ENCODE assay signal across 8 cellular contexts in genomic region chr5:149357370-149358293, GRCh38. TPM values are rescaled to one million over a fixed set of nuclear protein-coding genes. Genes with fewer than 3 reads are reported as not detected.
DNase-seq lines count a peak whose midpoint lies in the region; ATAC-seq and TF ChIP-seq lines count a peak whose summit lies in the region.

TSS of gene PCYOX1L (plus strand) at chr5:149358046. CDS start at chr5:149358069, 23 bp downstream.

- CTCF ChIA-PET in PC-3 (lab: Charles Lee): interaction anchor here (0.5 to 1.7 kb wide), 8 partner anchors 9 to 45 kb away, joined by 3 to 17 read pairs (median 4); no protein-coding TSS in a partner anchor

- peak within 1 kb of the TSS; percentile 86 for H3K4me3 ChIP-seq in Jurkat, Clone E6-1 (ENCODE audit: low read length)
- H3K4me3 ChIP-seq in PC-3 (ENCODE audit: low read length) (peak within 1 kb of the TSS; percentile 89), esophagus (ENCODE audit: low read depth in 1 of 2, low read length in 2 of 2) (peak within 1 kb of the TSS; percentile 66 to 68), mucosa of rectum (ENCODE audit: low read length in 2 of 2) (peak within 1 kb of the TSS; percentile 72 to 78)

- DNase-seq in DMS53 (lab: John Stamatoyannopoulos, UW) (peak; percentile 99), PC-3 (peak; percentile 100), activated T-cell treated with anti-CD3 and anti-CD28 coated beads for 48 hours (ENCODE audit: low read depth) (peak; percentile 97)
- peak; percentile 91 for DNase-seq in Jurkat, Clone E6-1 (ENCODE audit: low read depth, low spot score)
- peak; percentile 86 to 94 for DNase-seq in stimulated activated CD8-positive, alpha-beta memory T cell treated with anti-CD3 and anti-CD28 coated beads, Interleukin-4, amount 100 ng/mL, for 4 hours (ENCODE audit: low read depth in 2 of 2, low spot score in 1 of 2)

- ATAC-seq in GM21717 (IDR thresholded peaks at IDR 0.05; ENCODE audit: unreplicated experiment) (peak; percentile 99), PC-3 (peak; percentile 99)

- no peak for TF ChIP-seq CTCF in PC-3 (conservative IDR thresholded peaks at IDR 0.05; ENCODE audit: low read depth, low read length)

- intact Hi-C loops in PC-3 (cut with micrococcal nuclease): loop anchor here (1.0 kb wide), 1 partner anchor 12 kb away; the partner anchor contains the start of gene GRPEL2

- H3K36me3 ChIP-seq in PC-3 (ENCODE audit: low read depth, low read length): peaks cover 30% of the 10 kb centered on the region
- H3K36me3 ChIP-seq in esophagus (ENCODE audit: control insufficient read depth in 2 of 2, insufficient read depth in 2 of 2, low read length in 1 of 2): no peaks in the 10 kb centered on the region
- H3K36me3 ChIP-seq in mucosa of rectum (ENCODE audit: control insufficient read depth in 2 of 2, insufficient read depth in 2 of 2, low read length in 2 of 2): peaks cover 8% of the 10 kb centered on the region in 2 donors

- no peaks in the 10 kb centered on the region for H3K9me3 ChIP-seq in PC-3 (ENCODE audit: low read length)
- H3K9me3 ChIP-seq in esophagus (ENCODE audit: control insufficient read depth in 2 of 2, insufficient read depth in 1 of 2, low read depth in 1 of 2, low read length in 1 of 2): no peaks in the 10 kb centered on the region
- no peaks in the 10 kb centered on the region for H3K9me3 ChIP-seq in mucosa of rectum (ENCODE audit: control insufficient read depth in 2 of 2, low read length in 2 of 2)

- peaks cover 18% of the 10 kb centered on the region for H3K79me2 ChIP-seq in PC-3 (ENCODE audit: low read length)

- H4K20me1 ChIP-seq in PC-3 (ENCODE audit: low read length): no peaks in the 10 kb centered on the region

- H3K27me3 ChIP-seq in PC-3 (ENCODE audit: low read length): no peaks in the 10 kb centered on the region
- H3K27me3 ChIP-seq in esophagus (ENCODE audit: control insufficient read depth in 1 of 2, insufficient read depth in 2 of 2, low read length in 2 of 2): no peaks in the 10 kb centered on the region
- no peaks in the 10 kb centered on the region for H3K27me3 ChIP-seq in mucosa of rectum (ENCODE audit: control insufficient read depth in 2 of 2, insufficient read depth in 2 of 2, low read length in 2 of 2)

- no peaks in the 10 kb centered on the region for H3F3A ChIP-seq in PC-3 (ENCODE audit: low read length, unreplicated experiment)

- H2AFZ ChIP-seq in PC-3 (ENCODE audit: low read length): peak within 1 kb of the TSS; percentile 96

- BruUV-seq in PC-3 (replicated peaks; lab: Mats Ljungman, UMichigan): no TSS peak

- 2% methylated on average over 42 to 61 of the region's 61 CpGs for WGBS in esophagus, 2 donors

- H3K9ac ChIP-seq in PC-3 (ENCODE audit: low read length) (peak within 1 kb of the TSS; percentile 76), mucosa of rectum (ENCODE audit: low read depth in 1 of 2, low read length in 2 of 2) (peak within 1 kb of the TSS; percentile 61 to 78)

- no peaks in the 10 kb centered on the region for H3K9me2 ChIP-seq in PC-3 (replicated peaks; ENCODE audit: low read length)

- H3K4me1 ChIP-seq in PC-3 (ENCODE audit: insufficient read depth, low read length): peaks cover 15% of the 10 kb centered on the region
- peaks cover 3 to 5% of the 10 kb centered on the region in 2 donors for H3K4me1 ChIP-seq in esophagus (ENCODE audit: control insufficient read depth in 2 of 2, insufficient read depth in 2 of 2, low read length in 1 of 2)
- peaks cover 9 to 10% of the 10 kb centered on the region in 2 donors for H3K4me1 ChIP-seq in mucosa of rectum (ENCODE audit: control insufficient read depth in 2 of 2, insufficient read depth in 2 of 2, low read length in 2 of 2)

- POLR2A ChIA-PET in PC-3 (lab: Charles Lee; ENCODE audit: unreplicated experiment): interaction anchor here (0.6 to 1.2 kb wide), 8 partner anchors 11 to 940 kb away, joined by 4 to 9 read pairs (median 4); partner anchors contain the start of genes ABLIM3 and GRPEL2

- no peak within 1 kb of the TSS for H3K27ac ChIP-seq in PC-3 (ENCODE audit: low read length)
- H3K27ac ChIP-seq in esophagus (ENCODE audit: low read depth in 2 of 2, low read length in 1 of 2): peak within 1 kb of the TSS; percentile 52 to 62
- peak within 1 kb of the TSS; percentile 41 to 61 for H3K27ac ChIP-seq in mucosa of rectum (ENCODE audit: low read depth in 2 of 2, low read length in 2 of 2)

- H3K4me2 ChIP-seq in PC-3 (ENCODE audit: low read length): peak within 1 kb of the TSS; percentile 90

RNA-seq across cellular contexts. Expression of gene PCYOX1L, which starts in this region (rescaled TPM):
- polyA plus RNA-seq in Jurkat, Clone E6-1 (2012; ENCODE audit: insufficient read depth, insufficient read length): 29.0 TPM
- total RNA-seq in PC-3 (2014; rRNA removed): 11.9 and 12.8 TPM in 2 replicates
- polyA plus RNA-seq in esophagus: 1 to 10 TPM; 2.7 to 5.7 TPM
